ENCODE assay signal across 38 cellular contexts in the genomic region with DNA sequence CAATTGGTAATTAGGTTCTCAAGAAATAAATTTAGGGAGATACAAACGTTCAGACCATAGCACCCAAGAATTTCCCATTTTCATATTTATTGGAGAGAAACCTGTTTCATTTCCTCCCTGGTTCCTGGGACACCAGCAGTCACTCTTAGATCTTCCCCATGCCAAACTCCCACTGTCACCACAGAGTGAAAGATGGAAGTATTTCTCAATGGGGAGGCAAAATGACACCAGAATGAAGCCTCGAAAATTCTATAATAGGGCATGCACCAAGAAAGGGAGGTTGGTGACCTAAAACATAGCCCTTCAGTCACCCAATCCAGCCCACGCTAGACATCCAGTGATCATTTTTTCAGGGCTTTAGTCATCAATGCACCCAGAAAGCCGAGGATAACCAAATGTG.
"Had no signal": no experiment of that assay in that cellular context is flagged by ENCODE, and none has a peak within 500 bp of the region (broad histone marks: within the 10 kb centered on the region; RNA-seq: fewer than 3 reads in every experiment).

No MANE protein-coding gene starts in this region.

- DNase-seq: activated effector memory CD4-positive, alpha-beta T cell treated with anti-CD3 and anti-CD28 coated beads, Interleukin-2, amount 50 U/mL, for 16 hours; activated effector memory CD4-positive, alpha-beta T cell treated with Interleukin-2 at 50 U/mL for 16 hours; activated gamma-delta T cell; activated gamma-delta T cell treated with Interleukin-2 at 50 U/mL for 16 hours; activated naive CD4-positive, alpha-beta T cell; activated naive CD4-positive, alpha-beta T cell treated with anti-CD3 and anti-CD28 coated beads for 36 hours; activated naive CD4-positive, alpha-beta T cell treated with anti-CD3 and anti-CD28 coated beads, Interleukin-2, amount 10 ng/mL, durations not matched to agents 7 days and 5 days; activated naive CD4-positive, alpha-beta T cell treated with anti-CD3 and anti-CD28 coated beads, Interleukin-2, amount 50 U/mL, for 16 hours; activated naive CD4-positive, alpha-beta T cell treated with Interleukin-2 at 50 U/mL for 16 hours; activated naive CD8-positive, alpha-beta T cell treated with anti-CD3 and anti-CD28 coated beads for 36 hours; activated naive CD8-positive, alpha-beta T cell treated with anti-CD3 and anti-CD28 coated beads, Interleukin-2, amount 10 ng/mL, durations not matched to agents 7 days and 5 days; activated naive CD8-positive, alpha-beta T cell treated with anti-CD3 and anti-CD28 coated beads, Interleukin-2, amount 50 U/mL, for 24 hours; activated T-cell treated with anti-CD3 and anti-CD28 coated beads, Interleukin-2, amount 50 U/mL, for 1 hour; activated T-cell treated with anti-CD3 and anti-CD28 coated beads, Interleukin-2, amount 50 U/mL, for 24 hours; activated T-cell treated with anti-CD3 and anti-CD28 coated beads, Interleukin-2, amount 50 U/mL, for 4 hours; activated T-cell treated with anti-CD3 and anti-CD28 coated beads, Interleukin-2, amount 50 U/mL, for 48 hours; activated T-cell treated with anti-CD3 and anti-CD28 coated beads, Interleukin-2, amount 50 U/mL, for 72 hours; adrenal gland; amniotic stem cell; amygdala; anterior cingulate cortex; aorta; body of pancreas; brain microvascular endothelial cell; caudate nucleus; central memory CD4-positive, alpha-beta T cell; cerebellar nuclear complex had no signal

- H3K27me3 Mint-ChIP-seq: activated naive CD4-positive, alpha-beta T cell treated with anti-CD3 and anti-CD28 coated beads, Interleukin-2, amount 10 ng/mL, durations not matched to agents 7 days and 5 days; activated naive CD4-positive, alpha-beta T cell treated with anti-CD3 and anti-CD28 coated beads, Interleukin-2, amount 50 U/mL, for 24 hours; activated naive CD8-positive, alpha-beta T cell; activated naive CD8-positive, alpha-beta T cell treated with anti-CD3 and anti-CD28 coated beads for 36 hours; activated naive CD8-positive, alpha-beta T cell treated with anti-CD3 and anti-CD28 coated beads, Interleukin-2, amount 10 ng/mL, durations not matched to agents 7 days and 5 days; activated naive CD8-positive, alpha-beta T cell treated with anti-CD3 and anti-CD28 coated beads, Interleukin-2, amount 50 U/mL, for 24 hours; activated T-cell treated with anti-CD3 and anti-CD28 coated beads, Interleukin-2, amount 50 U/mL, for 24 hours; activated T-helper 17 cell treated with anti-CD3 and anti-CD28 coated beads, Interleukin-2, amount 50 U/mL, for 72 hours; central memory CD8-positive, alpha-beta T cell had no signal

- H3K4me3 Mint-ChIP-seq: activated naive CD4-positive, alpha-beta T cell treated with anti-CD3 and anti-CD28 coated beads for 36 hours; activated naive CD4-positive, alpha-beta T cell treated with anti-CD3 and anti-CD28 coated beads, Interleukin-2, amount 10 ng/mL, durations not matched to agents 7 days and 5 days; activated naive CD4-positive, alpha-beta T cell treated with anti-CD3 and anti-CD28 coated beads, Interleukin-2, amount 50 U/mL, for 24 hours; activated naive CD8-positive, alpha-beta T cell; activated naive CD8-positive, alpha-beta T cell treated with anti-CD3 and anti-CD28 coated beads for 36 hours; activated naive CD8-positive, alpha-beta T cell treated with anti-CD3 and anti-CD28 coated beads, Interleukin-2, amount 10 ng/mL, durations not matched to agents 7 days and 5 days; activated naive CD8-positive, alpha-beta T cell treated with anti-CD3 and anti-CD28 coated beads, Interleukin-2, amount 50 U/mL, for 24 hours; activated T-cell treated with anti-CD3 and anti-CD28 coated beads, Interleukin-2, amount 50 U/mL, for 24 hours; activated T-cell treated with anti-CD3 and anti-CD28 coated beads, Interleukin-2, amount 50 U/mL, for 4 hours; activated T-cell treated with anti-CD3 and anti-CD28 coated beads, Interleukin-2, amount 50 U/mL, for 72 hours; activated T-helper 1 cell treated with anti-CD3 and anti-CD28 coated beads, Interleukin-12 subunit alpha, Interleukin-12 subunit beta, Interleukin-2, Interleukin-4 antibody, amounts not matched to agents 30 ng/mL and 10 ng/mL and 1 ng/mL, durations not matched to agents 14 hours and 24 hours and 36 hours; activated T-helper 17 cell treated with anti-CD3 and anti-CD28 coated beads, Interleukin-2, amount 50 U/mL, for 72 hours; brain; central memory CD8-positive, alpha-beta T cell had no signal

- H3K27ac Mint-ChIP-seq: activated naive CD4-positive, alpha-beta T cell treated with anti-CD3 and anti-CD28 coated beads for 36 hours; activated naive CD4-positive, alpha-beta T cell treated with anti-CD3 and anti-CD28 coated beads, Interleukin-2, amount 10 ng/mL, durations not matched to agents 7 days and 5 days; activated naive CD4-positive, alpha-beta T cell treated with anti-CD3 and anti-CD28 coated beads, Interleukin-2, amount 50 U/mL, for 24 hours; activated naive CD4-positive, alpha-beta T cell treated with anti-CD3 and anti-CD28 coated beads, Interleukin-2, amount 50 U/mL, for 72 hours; activated naive CD8-positive, alpha-beta T cell; activated naive CD8-positive, alpha-beta T cell treated with anti-CD3 and anti-CD28 coated beads for 36 hours; activated naive CD8-positive, alpha-beta T cell treated with anti-CD3 and anti-CD28 coated beads, Interleukin-2, amount 10 ng/mL, durations not matched to agents 7 days and 5 days; activated naive CD8-positive, alpha-beta T cell treated with anti-CD3 and anti-CD28 coated beads, Interleukin-2, amount 50 U/mL, for 24 hours; activated T-cell treated with anti-CD3 and anti-CD28 coated beads, Interleukin-2, amount 50 U/mL, for 24 hours; activated T-cell treated with anti-CD3 and anti-CD28 coated beads, Interleukin-2, amount 50 U/mL, for 72 hours; activated T-helper 1 cell treated with anti-CD3 and anti-CD28 coated beads, Interleukin-12 subunit alpha, Interleukin-12 subunit beta, Interleukin-2, Interleukin-4 antibody, amounts not matched to agents 30 ng/mL and 10 ng/mL and 1 ng/mL, durations not matched to agents 14 hours and 24 hours and 36 hours; activated T-helper 17 cell treated with anti-CD3 and anti-CD28 coated beads, Interleukin-2, amount 50 U/mL, for 72 hours; activated T-helper 2 cell treated with anti-CD3 and anti-CD28 coated beads, Interferon-gamma antibody, Interleukin-2, Interleukin-4, amounts not matched to agents 10 μg/mL and 5 μg/mL and 100 μg/mL, durations not matched to agents 14 hours and 24 hours and 36 hours; brain had no signal

- H3K27ac ChIP-seq: adrenal gland, ascending aorta, body of pancreas, brain microvascular endothelial cell, breast epithelium, cardiac muscle cell had no signal

- H3K9me3 ChIP-seq: adrenal gland, body of pancreas, breast epithelium had no signal

- H3K4me3 ChIP-seq: adrenal gland, ascending aorta, body of pancreas, breast epithelium, cardiac muscle cell had no signal

- H3K27me3 ChIP-seq: adrenal gland, ascending aorta, body of pancreas, brain microvascular endothelial cell, breast epithelium, cardiac muscle cell had no signal

- ATAC-seq: activated naive CD4-positive, alpha-beta T cell treated with anti-CD3 and anti-CD28 coated beads, Interleukin-2, amount 50 U/mL, for 72 hours; activated naive CD8-positive, alpha-beta T cell treated with anti-CD3 and anti-CD28 coated beads, Interleukin-2, amount 50 U/mL, for 24 hours; activated T-cell treated with anti-CD3 and anti-CD28 coated beads, Interleukin-2, amount 50 U/mL, for 4 hours; activated T-cell treated with anti-CD3 and anti-CD28 coated beads, Interleukin-2, amount 50 U/mL, for 72 hours; activated T-helper 17 cell treated with anti-CD3 and anti-CD28 coated beads, Interleukin-2, amount 50 U/mL, for 72 hours; body of pancreas had no signal

- H3K4me1 ChIP-seq: adrenal gland, ascending aorta, body of pancreas, breast epithelium had no signal

- H3K4me1 Mint-ChIP-seq: activated naive CD4-positive, alpha-beta T cell treated with anti-CD3 and anti-CD28 coated beads, Interleukin-2, amount 10 ng/mL, durations not matched to agents 7 days and 5 days; activated naive CD4-positive, alpha-beta T cell treated with anti-CD3 and anti-CD28 coated beads, Interleukin-2, amount 50 U/mL, for 24 hours; activated naive CD8-positive, alpha-beta T cell treated with anti-CD3 and anti-CD28 coated beads for 36 hours; activated naive CD8-positive, alpha-beta T cell treated with anti-CD3 and anti-CD28 coated beads, Interleukin-2, amount 10 ng/mL, durations not matched to agents 7 days and 5 days; activated naive CD8-positive, alpha-beta T cell treated with anti-CD3 and anti-CD28 coated beads, Interleukin-2, amount 50 U/mL, for 24 hours; activated T-helper 17 cell treated with anti-CD3 and anti-CD28 coated beads, Interleukin-2, amount 50 U/mL, for 72 hours; brain; central memory CD8-positive, alpha-beta T cell had no signal

- H3K9me3 Mint-ChIP-seq: activated naive CD8-positive, alpha-beta T cell treated with anti-CD3 and anti-CD28 coated beads, Interleukin-2, amount 10 ng/mL, durations not matched to agents 7 days and 5 days had no signal

- H3K36me3 ChIP-seq: adrenal gland, ascending aorta, brain microvascular endothelial cell, breast epithelium, cardiac muscle cell had no signal
